ENCODE assay signal across 8 cellular contexts in genomic region chr12:95789126-95790024, GRCh38. TPM values are rescaled to one million over a fixed set of nuclear protein-coding genes. Genes with fewer than 3 reads are reported as not detected.
DNase-seq lines count a peak whose midpoint lies in the region; ATAC-seq and TF ChIP-seq lines count a peak whose summit lies in the region.

No MANE protein-coding gene starts in this region.

- H3K4me1 Mint-ChIP-seq in CD14-positive monocyte (peaks cover 13% of the 10 kb centered on the region), immature natural killer cell (peaks cover 6 to 12% of the 10 kb centered on the region in 2 donors)
- H3K4me1 Mint-ChIP-seq in stimulated activated memory B cell treated with anti-CD40 and anti-IgM and Interleukin-4, amounts not matched to agents 10 μg/mL and 1 μg/mL and 100 μg/mL, for 72 hours: peaks cover 16% of the 10 kb centered on the region

- no peaks in the 10 kb centered on the region for H3K27me3 ChIP-seq in MG63

- TF ChIP-seq CTCF in CD14-positive monocyte (IDR thresholded peaks at IDR 0.05): no peak
- no peak for TF ChIP-seq CTCF in astrocyte of the spinal cord (IDR thresholded peaks at IDR 0.05; ENCODE audit: low read depth, low read length)

- H3K9me3 Mint-ChIP-seq in CD14-positive monocyte: peaks cover 0 to 13% (median 7%) of the 10 kb centered on the region in 7 donors
- no peaks in the 10 kb centered on the region for H3K9me3 Mint-ChIP-seq in immature natural killer cell
- H3K9me3 Mint-ChIP-seq in stimulated activated memory B cell treated with anti-CD40 and anti-IgM and Interleukin-4, amounts not matched to agents 10 μg/mL and 1 μg/mL and 100 μg/mL, for 72 hours: no peaks in the 10 kb centered on the region

- no peak for DNase-seq in CD14-positive monocyte (ENCODE audit: low spot score)
- DNase-seq in MG63: peak; percentile 56
- DNase-seq in astrocyte of the spinal cord (ENCODE audit: low read depth, low spot score): no peak
- no peak for DNase-seq in immature natural killer cell

- H3K36me3 ChIP-seq in MG63: peaks cover 25% of the 10 kb centered on the region

- H3K27me3 Mint-ChIP-seq in CD14-positive monocyte (ENCODE audit: low read depth in 3 of 3) (peaks cover 69 to 91% (median 76%) of the 10 kb centered on the region in 3 donors), immature natural killer cell (ENCODE audit: low read depth in 3 of 3) (peaks cover 8 to 21% (median 15%) of the 10 kb centered on the region in 3 donors)
- peaks cover 32% of the 10 kb centered on the region for H3K27me3 Mint-ChIP-seq in stimulated activated memory B cell treated with anti-CD40 and anti-IgM and Interleukin-4, amounts not matched to agents 10 μg/mL and 1 μg/mL and 100 μg/mL, for 72 hours

- H3K36me3 Mint-ChIP-seq in CD14-positive monocyte (peaks cover 0 to 2% of the 10 kb centered on the region in 2 donors), immature natural killer cell (no peaks in the 10 kb centered on the region)
- H3K36me3 Mint-ChIP-seq in stimulated activated memory B cell treated with anti-CD40 and anti-IgM and Interleukin-4, amounts not matched to agents 10 μg/mL and 1 μg/mL and 100 μg/mL, for 72 hours: no peaks in the 10 kb centered on the region

- intact Hi-C loops in CD14-positive monocyte (cut with micrococcal nuclease): no loop called here

- H3K4me3 ChIP-seq in MG63 (peak overlapping the region; percentile 66), astrocyte of the spinal cord (ENCODE audit: low read depth, low read length) (peak overlapping the region; percentile 65)

- in situ Hi-C loops in astrocyte of the spinal cord (cut with HindIII; ENCODE audit: low sequenced_read_pairs): no loop called here

- H3K9me3 ChIP-seq in MG63: no peaks in the 10 kb centered on the region

- H3K27ac Mint-ChIP-seq in CD14-positive monocyte: no peak overlapping the region
- peak overlapping the region in 1 of 6 donors; percentile 32 for H3K27ac Mint-ChIP-seq in immature natural killer cell
- H3K27ac Mint-ChIP-seq in stimulated activated memory B cell treated with anti-CD40 and anti-IgM and Interleukin-4, amounts not matched to agents 10 μg/mL and 1 μg/mL and 100 μg/mL, for 72 hours: no peak overlapping the region

- peak overlapping the region; percentile 62 to 80 for H3K4me3 Mint-ChIP-seq in CD14-positive monocyte
- H3K4me3 Mint-ChIP-seq in immature natural killer cell: peak overlapping the region; percentile 59 to 72 (median 63)
- H3K4me3 Mint-ChIP-seq in stimulated activated memory B cell treated with anti-CD40 and anti-IgM and Interleukin-4, amounts not matched to agents 10 μg/mL and 1 μg/mL and 100 μg/mL, for 72 hours: peak overlapping the region; percentile 72

- ATAC-seq in stimulated activated memory B cell treated with anti-CD40 and anti-IgM and Interleukin-4, amounts not matched to agents 10 μg/mL and 1 μg/mL and 100 μg/mL, for 72 hours: no peak
- ATAC-seq in GM19467 (IDR thresholded peaks at IDR 0.05; ENCODE audit: unreplicated experiment) (no peak), HG03108 (IDR thresholded peaks at IDR 0.05; ENCODE audit: unreplicated experiment) (no peak), HG03521 (IDR thresholded peaks at IDR 0.05; ENCODE audit: unreplicated experiment) (no peak)

RNA-seq across cellular contexts. Expression of gene NTN4, which starts 1.2 kb away (rescaled TPM):
- polyA plus RNA-seq in CD14-positive monocyte (not detected), immature natural killer cell (not detected)
- total RNA-seq in MG63 (2014; rRNA removed; shearing (Covaris generic); ENCODE audit: low replicate concordance): 39.1 and 43.1 TPM in 2 replicates
